Comparison of ENCODE assay signal across 20 cellular contexts in the genomic region with DNA sequence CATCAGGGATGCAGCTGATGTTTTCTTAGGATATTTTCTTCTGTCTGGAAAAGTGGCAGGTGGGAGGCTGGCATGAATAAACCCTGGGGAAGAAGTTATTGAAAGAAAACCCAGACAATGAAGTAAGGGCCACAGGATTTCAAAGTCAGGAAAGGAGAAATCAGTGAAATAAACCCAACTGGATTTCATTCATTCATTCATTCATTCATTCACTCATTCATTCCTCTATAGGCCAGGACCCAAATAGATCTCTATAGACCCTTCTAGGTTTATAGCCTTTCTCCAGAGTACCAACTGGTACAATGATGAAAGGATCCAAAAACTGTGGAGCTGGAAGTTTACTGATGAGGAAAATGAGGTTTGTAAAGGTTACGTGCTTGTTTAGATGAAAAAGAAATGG.
"Had no signal": no experiment of that assay in that cellular context is flagged by ENCODE, and none has a peak within 500 bp of the region (broad histone marks: within the 10 kb centered on the region; RNA-seq: fewer than 3 reads in every experiment).

No MANE protein-coding gene starts in this region.

- H3K4me3 Mint-ChIP-seq: activated CD4-positive, alpha-beta memory T cell treated with anti-CD3 and anti-CD28 coated beads, Interleukin-2, amount 10 ng/mL, durations not matched to agents 7 days and 5 days; activated CD4-positive, alpha-beta T cell treated with anti-CD3 and anti-CD28 coated beads for 36 hours; activated naive CD4-positive, alpha-beta T cell treated with anti-CD3 and anti-CD28 coated beads, Interleukin-2, amount 10 ng/mL, durations not matched to agents 7 days and 5 days; activated naive CD8-positive, alpha-beta T cell treated with anti-CD3 and anti-CD28 coated beads, Interleukin-2, amount 10 ng/mL, durations not matched to agents 7 days and 5 days; T-cell had no signal

- H3K4me1 ChIP-seq: breast epithelium had no signal

- H3K27ac ChIP-seq: breast epithelium, VCaP had no signal

- H3K27me3 Mint-ChIP-seq: activated CD4-positive, alpha-beta memory T cell treated with anti-CD3 and anti-CD28 coated beads, Interleukin-2, amount 10 ng/mL, durations not matched to agents 7 days and 5 days; activated CD4-positive, alpha-beta T cell treated with anti-CD3 and anti-CD28 coated beads for 36 hours; activated naive CD4-positive, alpha-beta T cell treated with anti-CD3 and anti-CD28 coated beads, Interleukin-2, amount 10 ng/mL, durations not matched to agents 7 days and 5 days; T-cell had no signal

- H3K4me3 ChIP-seq: breast epithelium had no signal

- H3K27me3 ChIP-seq: breast epithelium had no signal

- H3K27ac Mint-ChIP-seq: activated CD4-positive, alpha-beta memory T cell treated with anti-CD3 and anti-CD28 coated beads, Interleukin-2, amount 10 ng/mL, durations not matched to agents 7 days and 5 days; activated CD4-positive, alpha-beta T cell treated with anti-CD3 and anti-CD28 coated beads for 36 hours; activated naive CD4-positive, alpha-beta T cell treated with anti-CD3 and anti-CD28 coated beads, Interleukin-2, amount 10 ng/mL, durations not matched to agents 7 days and 5 days; activated naive CD8-positive, alpha-beta T cell treated with anti-CD3 and anti-CD28 coated beads, Interleukin-2, amount 10 ng/mL, durations not matched to agents 7 days and 5 days; activated T-helper 2 cell treated with anti-CD3 and anti-CD28 coated beads, Interferon-gamma antibody, Interleukin-2, Interleukin-4, amounts not matched to agents 10 μg/mL and 5 μg/mL and 100 μg/mL, durations not matched to agents 14 hours and 24 hours and 36 hours; T-cell had no signal

- DNase-seq: activated CD4-positive, alpha-beta memory T cell treated with anti-CD3 and anti-CD28 coated beads, Interleukin-2, amount 10 ng/mL, durations not matched to agents 7 days and 5 days; activated CD4-positive, alpha-beta T cell treated with anti-CD3 and anti-CD28 coated beads for 36 hours; activated CD4-positive, alpha-beta T cell treated with anti-CD3 and anti-CD28 coated beads, Interleukin-2, amount 50 U/mL, for 1 hour; activated gamma-delta T cell treated with Interleukin-2 at 50 U/mL for 16 hours; activated naive CD4-positive, alpha-beta T cell treated with anti-CD3 and anti-CD28 coated beads, Interleukin-2, amount 10 ng/mL, durations not matched to agents 7 days and 5 days; activated naive CD8-positive, alpha-beta T cell treated with anti-CD3 and anti-CD28 coated beads, Interleukin-2, amount 10 ng/mL, durations not matched to agents 7 days and 5 days; activated T-cell treated with anti-CD3 and anti-CD28 coated beads for 4 hours; activated T-cell treated with anti-CD3 and anti-CD28 coated beads, Interleukin-2, amount 50 U/mL, for 48 hours; aorta; caudate nucleus; NCI-H1048; NCI-H146; NCI-H187 treated with DMSO at 0.1 percent for 48 hours; NCI-H2081 treated with DMSO at 0.1 percent for 48 hours; NCI-H446; SIG-M5; T-cell had no signal

- H3K9me3 Mint-ChIP-seq: activated CD4-positive, alpha-beta memory T cell treated with anti-CD3 and anti-CD28 coated beads, Interleukin-2, amount 10 ng/mL, durations not matched to agents 7 days and 5 days; activated naive CD8-positive, alpha-beta T cell treated with anti-CD3 and anti-CD28 coated beads, Interleukin-2, amount 10 ng/mL, durations not matched to agents 7 days and 5 days; activated T-helper 2 cell treated with anti-CD3 and anti-CD28 coated beads, Interferon-gamma antibody, Interleukin-2, Interleukin-4, amounts not matched to agents 10 μg/mL and 5 μg/mL and 100 μg/mL, durations not matched to agents 14 hours and 24 hours and 36 hours; T-cell had no signal

- ATAC-seq: activated CD4-positive, alpha-beta T cell treated with anti-CD3 and anti-CD28 coated beads for 36 hours; T-cell had no signal
